Comparison of ENCODE assay signal across 11 cellular contexts in the genomic region with DNA sequence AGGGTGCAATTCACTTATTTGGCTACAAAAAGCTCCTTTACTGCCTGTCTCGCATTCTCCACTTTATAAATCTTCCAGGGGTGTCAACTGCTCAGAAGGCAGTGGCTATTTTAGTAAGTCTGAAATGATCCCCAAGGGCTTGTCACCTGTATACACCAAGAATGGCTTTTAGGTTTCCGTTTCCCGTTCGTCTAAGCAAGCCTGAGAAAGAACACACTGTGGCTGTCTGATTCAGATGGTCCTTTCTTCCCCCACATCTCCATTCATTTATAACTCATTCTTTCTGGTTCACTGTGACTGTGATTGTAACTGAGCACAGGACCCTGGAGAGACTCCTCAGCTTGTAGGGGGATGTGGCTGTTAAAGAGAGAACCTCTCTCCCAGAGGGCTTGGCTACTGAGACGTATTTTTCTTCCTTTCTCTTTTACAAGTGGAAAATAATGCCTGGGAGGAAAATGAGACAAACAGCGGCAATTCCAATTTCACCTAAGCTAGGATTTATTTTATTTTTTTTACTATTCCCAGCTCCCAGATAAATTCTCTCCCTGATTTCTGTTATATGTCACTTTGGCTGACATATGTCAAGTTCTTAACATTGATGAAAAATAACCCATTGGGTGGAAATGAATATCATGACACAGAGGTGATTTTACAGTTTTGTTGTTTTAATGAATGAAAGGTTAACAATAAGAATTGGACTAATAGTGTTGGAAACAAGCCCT.
DNase-seq lines count a peak whose midpoint lies in the region; ATAC-seq and TF ChIP-seq lines count a peak whose summit lies in the region.
"Had no signal": no experiment of that assay in that cellular context is flagged by ENCODE, and none has a peak within 500 bp of the region (broad histone marks: within the 10 kb centered on the region; RNA-seq: fewer than 3 reads in every experiment).

No MANE protein-coding gene starts in this region.

- H3K36me3 ChIP-seq in thyroid gland: no peaks in the 10 kb centered on the region
- no peaks in the 10 kb centered on the region for H3K36me3 ChIP-seq in sigmoid colon
- H3K36me3 ChIP-seq: suprapubic skin had no signal

- no peaks in the 10 kb centered on the region for H3K36me3 Mint-ChIP-seq in activated naive CD8-positive, alpha-beta T cell
- peaks cover 1% of the 10 kb centered on the region for H3K36me3 Mint-ChIP-seq in activated naive CD8-positive, alpha-beta T cell treated with anti-CD3 and anti-CD28 coated beads for 36 hours
- H3K36me3 Mint-ChIP-seq in T-helper 2 cell treated with Interferon-gamma antibody and Interleukin-4, amounts not matched to agents 5 μg/mL and 100 μg/mL, for 36 hours (ENCODE audit: low read depth): peaks cover 1% of the 10 kb centered on the region
- no peaks in the 10 kb centered on the region for H3K36me3 Mint-ChIP-seq in stimulated activated naive CD8-positive, alpha-beta T cell treated with anti-CD3 and anti-CD28 coated beads, Interleukin-15, Interleukin-2, amounts not matched to agents 100 ng/mL and 50 ng/mL, for 24 hours (ENCODE audit: low read depth)

- H3K9me3 ChIP-seq in thyroid gland (no peaks in the 10 kb centered on the region), sigmoid colon (no peaks in the 10 kb centered on the region)
- H3K9me3 ChIP-seq: suprapubic skin had no signal

- WGBS in thyroid gland, 2 donors: 60 to 79% methylated on average over 6 of the region's 6 CpGs
- WGBS in sigmoid colon, 2 donors: 62 to 80% methylated on average over 6 of the region's 6 CpGs

- no peaks in the 10 kb centered on the region for H3K9me3 Mint-ChIP-seq in activated naive CD8-positive, alpha-beta T cell (ENCODE audit: low read depth)
- H3K9me3 Mint-ChIP-seq in activated naive CD8-positive, alpha-beta T cell treated with anti-CD3 and anti-CD28 coated beads for 36 hours: no peaks in the 10 kb centered on the region
- peaks cover 8% of the 10 kb centered on the region for H3K9me3 Mint-ChIP-seq in T-helper 2 cell treated with Interferon-gamma antibody and Interleukin-4, amounts not matched to agents 5 μg/mL and 100 μg/mL, for 36 hours
- H3K9me3 Mint-ChIP-seq in stimulated activated naive CD8-positive, alpha-beta T cell treated with anti-CD3 and anti-CD28 coated beads, Interleukin-15, Interleukin-2, amounts not matched to agents 100 ng/mL and 50 ng/mL, for 24 hours: no peaks in the 10 kb centered on the region

- H3K27me3 ChIP-seq in thyroid gland (no peaks in the 10 kb centered on the region), sigmoid colon (no peaks in the 10 kb centered on the region)
- H3K27me3 ChIP-seq: suprapubic skin had no signal

- DNase-seq in activated naive CD8-positive, alpha-beta T cell treated with anti-CD3 and anti-CD28 coated beads for 36 hours: no peak
- peak; percentile 27 for DNase-seq in T-helper 2 cell treated with Interferon-gamma antibody and Interleukin-4, amounts not matched to agents 5 μg/mL and 100 μg/mL, for 36 hours (ENCODE audit: low spot score)
- DNase-seq in thyroid gland (no peak), sigmoid colon (no peak), NCI-H128 (lab: John Stamatoyannopoulos, UW; ENCODE audit: unreplicated experiment) (no peak)
- DNase-seq: NCI-H524 treated with DMSO at 0.1 percent for 48 hours, SW 1271 had no signal

- H3K4me3 Mint-ChIP-seq in activated naive CD8-positive, alpha-beta T cell: peak overlapping the region; percentile 1
- H3K4me3 Mint-ChIP-seq in activated naive CD8-positive, alpha-beta T cell treated with anti-CD3 and anti-CD28 coated beads for 36 hours: no peak overlapping the region
- H3K4me3 Mint-ChIP-seq in T-helper 2 cell treated with Interferon-gamma antibody and Interleukin-4, amounts not matched to agents 5 μg/mL and 100 μg/mL, for 36 hours: no peak overlapping the region
- H3K4me3 Mint-ChIP-seq in stimulated activated naive CD8-positive, alpha-beta T cell treated with anti-CD3 and anti-CD28 coated beads, Interleukin-15, Interleukin-2, amounts not matched to agents 100 ng/mL and 50 ng/mL, for 24 hours: peak overlapping the region; percentile 21

- intact Hi-C loops in thyroid gland (cut with DNase I): no loop called here
- intact Hi-C loops in sigmoid colon (cut with DNase I): no loop called here

- H3K27me3 Mint-ChIP-seq in activated naive CD8-positive, alpha-beta T cell: no peaks in the 10 kb centered on the region
- H3K27me3 Mint-ChIP-seq in activated naive CD8-positive, alpha-beta T cell treated with anti-CD3 and anti-CD28 coated beads for 36 hours: no peaks in the 10 kb centered on the region
- peaks cover 3% of the 10 kb centered on the region for H3K27me3 Mint-ChIP-seq in T-helper 2 cell treated with Interferon-gamma antibody and Interleukin-4, amounts not matched to agents 5 μg/mL and 100 μg/mL, for 36 hours (ENCODE audit: low read depth)
- H3K27me3 Mint-ChIP-seq in stimulated activated naive CD8-positive, alpha-beta T cell treated with anti-CD3 and anti-CD28 coated beads, Interleukin-15, Interleukin-2, amounts not matched to agents 100 ng/mL and 50 ng/mL, for 24 hours: no peaks in the 10 kb centered on the region

- peak overlapping the region; percentile 51 for H3K27ac Mint-ChIP-seq in activated naive CD8-positive, alpha-beta T cell
- no peak overlapping the region for H3K27ac Mint-ChIP-seq in activated naive CD8-positive, alpha-beta T cell treated with anti-CD3 and anti-CD28 coated beads for 36 hours
- no peak overlapping the region for H3K27ac Mint-ChIP-seq in T-helper 2 cell treated with Interferon-gamma antibody and Interleukin-4, amounts not matched to agents 5 μg/mL and 100 μg/mL, for 36 hours
- peak overlapping the region; percentile 87 for H3K27ac Mint-ChIP-seq in stimulated activated naive CD8-positive, alpha-beta T cell treated with anti-CD3 and anti-CD28 coated beads, Interleukin-15, Interleukin-2, amounts not matched to agents 100 ng/mL and 50 ng/mL, for 24 hours

- peak; percentile 26 for ATAC-seq in HG02571 (IDR thresholded peaks at IDR 0.05; ENCODE audit: unreplicated experiment)

- H3K4me1 ChIP-seq in thyroid gland (peaks cover 3 to 8% of the 10 kb centered on the region in 2 donors), sigmoid colon (peaks cover 0 to 17% (median 15%) of the 10 kb centered on the region in 4 donors)

- TF ChIP-seq POLR2A in thyroid gland (IDR thresholded peaks at IDR 0.05): no peak
- no peak for TF ChIP-seq POLR2A in sigmoid colon (IDR thresholded peaks at IDR 0.05)

- TF ChIP-seq CTCF in thyroid gland (IDR thresholded peaks at IDR 0.05): no peak
- TF ChIP-seq CTCF in sigmoid colon (IDR thresholded peaks at IDR 0.05): no peak

- no peak for TF ChIP-seq EP300 in sigmoid colon (IDR thresholded peaks at IDR 0.05)

- H3K4me1 Mint-ChIP-seq in activated naive CD8-positive, alpha-beta T cell (ENCODE audit: low read depth): peaks cover 43% of the 10 kb centered on the region
- H3K4me1 Mint-ChIP-seq in activated naive CD8-positive, alpha-beta T cell treated with anti-CD3 and anti-CD28 coated beads for 36 hours: peaks cover 31% of the 10 kb centered on the region
- peaks cover 41% of the 10 kb centered on the region for H3K4me1 Mint-ChIP-seq in T-helper 2 cell treated with Interferon-gamma antibody and Interleukin-4, amounts not matched to agents 5 μg/mL and 100 μg/mL, for 36 hours (ENCODE audit: low read depth)
- H3K4me1 Mint-ChIP-seq in stimulated activated naive CD8-positive, alpha-beta T cell treated with anti-CD3 and anti-CD28 coated beads, Interleukin-15, Interleukin-2, amounts not matched to agents 100 ng/mL and 50 ng/mL, for 24 hours (ENCODE audit: low read depth): peaks cover 63% of the 10 kb centered on the region

- H3K4me3 ChIP-seq in thyroid gland (replicated peaks in 1 of 3) (no peak overlapping the region), sigmoid colon (no peak overlapping the region)
- H3K4me3 ChIP-seq: suprapubic skin had no signal

- H3K27ac ChIP-seq in thyroid gland (no peak overlapping the region), sigmoid colon (no peak overlapping the region)
- H3K27ac ChIP-seq: suprapubic skin had no signal

Comparison
In these comparisons a context has a peak if more than half of its experiments do, and no peak if none do; other contexts are left out.
1. H3K27ac Mint-ChIP-seq: peak in activated naive CD8-positive, alpha-beta T cell (single experiment) and stimulated activated naive CD8-positive, alpha-beta T cell treated with anti-CD3 and anti-CD28 coated beads, Interleukin-15, Interleukin-2, amounts not matched to agents 100 ng/mL and 50 ng/mL, for 24 hours (single experiment); none in activated naive CD8-positive, alpha-beta T cell treated with anti-CD3 and anti-CD28 coated beads for 36 hours (single experiment) and T-helper 2 cell treated with Interferon-gamma antibody and Interleukin-4, amounts not matched to agents 5 μg/mL and 100 μg/mL, for 36 hours (single experiment).
2. H3K4me3 Mint-ChIP-seq: peak in activated naive CD8-positive, alpha-beta T cell (single experiment) and stimulated activated naive CD8-positive, alpha-beta T cell treated with anti-CD3 and anti-CD28 coated beads, Interleukin-15, Interleukin-2, amounts not matched to agents 100 ng/mL and 50 ng/mL, for 24 hours (single experiment); none in activated naive CD8-positive, alpha-beta T cell treated with anti-CD3 and anti-CD28 coated beads for 36 hours (single experiment) and T-helper 2 cell treated with Interferon-gamma antibody and Interleukin-4, amounts not matched to agents 5 μg/mL and 100 μg/mL, for 36 hours (single experiment).